8 cellular contexts compared by ENCODE assay signal in the genomic region with DNA sequence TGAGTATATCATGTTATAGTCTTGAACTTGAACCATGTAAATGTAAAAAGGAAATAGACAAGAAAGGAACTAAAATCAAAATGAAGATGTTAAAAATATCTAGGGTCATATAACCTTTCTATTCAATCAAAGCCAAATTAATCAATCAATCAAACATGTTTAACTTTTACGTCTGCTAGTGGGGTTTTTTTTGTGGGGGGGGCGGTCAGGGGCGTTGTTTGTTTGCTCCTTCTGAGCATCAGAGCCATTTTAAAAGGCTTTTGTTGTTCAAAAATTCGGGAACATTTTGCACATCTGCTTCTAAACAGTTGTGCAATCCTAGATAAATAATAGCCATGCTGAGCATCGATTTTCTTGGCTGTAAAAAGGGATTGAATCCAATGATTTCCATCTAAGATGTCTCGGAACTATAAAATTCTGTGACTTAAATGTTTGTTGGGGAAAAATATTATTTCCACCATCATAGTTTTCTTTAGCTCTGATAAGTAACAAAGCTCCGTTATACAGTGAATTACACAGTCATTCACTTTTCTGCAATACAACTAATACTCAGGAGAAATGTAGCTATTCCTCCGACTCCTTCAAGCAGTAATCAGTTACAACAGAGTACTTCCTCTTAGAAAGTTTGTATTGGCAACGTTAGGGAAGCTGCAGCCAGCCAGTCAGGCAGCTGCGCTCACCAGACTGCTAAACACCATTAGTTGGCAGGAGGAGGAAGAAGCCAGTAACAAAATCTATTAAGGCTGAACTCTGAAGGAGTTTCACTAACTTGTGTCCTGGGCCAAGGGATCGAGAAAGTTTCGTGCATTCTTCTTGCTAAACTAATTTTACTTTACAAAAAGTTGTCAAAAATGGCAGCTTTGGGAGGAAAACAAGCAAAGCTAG. TPM values are rescaled to one million over a fixed set of nuclear protein-coding genes. Genes with fewer than 3 reads are reported as not detected.
DNase-seq lines count a peak whose midpoint lies in the region; ATAC-seq and TF ChIP-seq lines count a peak whose summit lies in the region.

No MANE protein-coding gene starts in this region.

- intact Hi-C loops in lower lobe of right lung (cut with DNase I): no loop called here

- WGBS in suprapubic skin: 6% methylated on average over 12 of the region's 12 CpGs

- H3K4me3 ChIP-seq in MG63 (no peak overlapping the region), lower lobe of right lung (peak overlapping the region; percentile 75), suprapubic skin (peak overlapping the region; percentile 83)

- H3K9me3 ChIP-seq in MG63 (no peaks in the 10 kb centered on the region), lower lobe of right lung (no peaks in the 10 kb centered on the region), suprapubic skin (no peaks in the 10 kb centered on the region)

- TF ChIP-seq CTCF in lower lobe of right lung (IDR thresholded peaks at IDR 0.05) (no peak), suprapubic skin (IDR thresholded peaks at IDR 0.05) (no peak)

- H3K27ac ChIP-seq in cingulate gyrus (ENCODE audit: low read depth, low read length): peak overlapping the region; percentile 94
- H3K27ac ChIP-seq in lower lobe of right lung: peak overlapping the region; percentile 82
- peak overlapping the region; percentile 89 for H3K27ac ChIP-seq in suprapubic skin

- H3K4me1 ChIP-seq in lower lobe of right lung (peaks cover 39% of the 10 kb centered on the region), suprapubic skin (peaks cover 37% of the 10 kb centered on the region)

- H3K27me3 ChIP-seq in MG63 (no peaks in the 10 kb centered on the region), lower lobe of right lung (ENCODE audit: low read depth) (no peaks in the 10 kb centered on the region), suprapubic skin (no peaks in the 10 kb centered on the region)

- no peak for TF ChIP-seq EP300 in suprapubic skin (IDR thresholded peaks at IDR 0.05)

- peak; percentile 69 to 71 for ATAC-seq in lower lobe of right lung
- ATAC-seq in GM21526 (IDR thresholded peaks at IDR 0.05; ENCODE audit: low FRiP score, unreplicated experiment): no peak
- ATAC-seq in GM19023 (IDR thresholded peaks at IDR 0.05; ENCODE audit: unreplicated experiment): no peak

- TF ChIP-seq POLR2A in suprapubic skin (IDR thresholded peaks at IDR 0.05): no peak

- H3K36me3 ChIP-seq in MG63 (no peaks in the 10 kb centered on the region), lower lobe of right lung (no peaks in the 10 kb centered on the region), suprapubic skin (no peaks in the 10 kb centered on the region)

- DNase-seq in AG08395 (ENCODE audit: low spot score) (peak; percentile 61), MG63 (peak; percentile 71), lower lobe of right lung (peak; percentile 76), suprapubic skin (ENCODE audit: low spot score in 2 of 2) (peak in 1 of 2 donors; percentile 67)
- DNase-seq in stimulated activated CD4-positive, alpha-beta T cell treated with anti-CD3 and anti-CD28 coated beads, Interleukin-15, amount 100 ng/mL, for 24 hours: no peak

RNA-seq across cellular contexts. Expression of gene SPATA6, which starts 2.1 kb away (rescaled TPM):
- 0.15 and 0.46 TPM in 2 replicates for total RNA-seq in MG63 (2014; rRNA removed; shearing (Covaris generic); ENCODE audit: low replicate concordance)
- total RNA-seq in lower lobe of right lung (32.4 TPM), suprapubic skin (10 to 100 TPM in 2 of 4 donors, 1 to 10 TPM in 2; 7.0 to 44.2 (median 10.8) TPM)

Comparison
In these comparisons a context has a peak if more than half of its experiments do, and no peak if none do; other contexts are left out.
1. ATAC-seq: peak in lower lobe of right lung (2 of 2); none in GM21526 (single experiment) and GM19023 (single experiment).
2. Peak in every context shown above with its lines, with median percentiles within 50 percentile points of each other: H3K27ac ChIP-seq.